In genomic region chr6:47741807-47742206, GRCh38 we compare ENCODE assay signal across 10 cellular contexts. TPM values are rescaled to one million over a fixed set of nuclear protein-coding genes. Genes with fewer than 3 reads are reported as not detected.
DNase-seq lines count a peak whose midpoint lies in the region; ATAC-seq and TF ChIP-seq lines count a peak whose summit lies in the region.
"Had no signal": no experiment of that assay in that cellular context is flagged by ENCODE, and none has a peak within 500 bp of the region (broad histone marks: within the 10 kb centered on the region; RNA-seq: fewer than 3 reads in every experiment).

No MANE protein-coding gene starts in this region.

- TF ChIP-seq POLR2A in Peyer's patch (IDR thresholded peaks at IDR 0.05) = no peak

- in situ Hi-C loops in astrocyte of the cerebellum (cut with HindIII; ENCODE audit: low sequenced_read_pairs) = no loop called here

- DNase-seq in astrocyte of the cerebellum (ENCODE audit: low read depth) = peak; percentile 64
- DNase-seq in mucosa of descending colon = peak in 1 of 3 donors; percentile 42
- DNase-seq in Peyer's patch = no peak
- DNase-seq in GM19238 (ENCODE audit: insufficient read length, low spot score) = no peak
- no peak for DNase-seq in NCI-H345 (lab: John Stamatoyannopoulos, UW)
- no peak for DNase-seq in epidermal melanocyte (ENCODE audit: insufficient read length, low spot score)
- DNase-seq: activated naive CD4-positive, alpha-beta T cell treated with anti-CD3 and anti-CD28 coated beads, Interleukin-2, amount 10 ng/mL, durations not matched to agents 7 days and 5 days; upper lobe of left lung had no signal

- H3K4me3 ChIP-seq in astrocyte of the cerebellum (ENCODE audit: low read depth, low read length) (no peak overlapping the region), mucosa of descending colon (no peak overlapping the region), Peyer's patch (no peak overlapping the region)
- H3K4me3 ChIP-seq: upper lobe of left lung had no signal

- TF ChIP-seq CTCF in astrocyte of the cerebellum (IDR thresholded peaks at IDR 0.05; ENCODE audit: low read depth, low read length, missing control alignments) = no peak
- no peak for TF ChIP-seq CTCF in mucosa of descending colon (IDR thresholded peaks at IDR 0.05)
- TF ChIP-seq CTCF in Peyer's patch (IDR thresholded peaks at IDR 0.05) = no peak

- no peak overlapping the region for H3K27ac ChIP-seq in Peyer's patch
- H3K27ac ChIP-seq: upper lobe of left lung had no signal

- intact Hi-C loops in mucosa of descending colon (cut with DNase I, micrococcal nuclease) = no loop called here

- H3K27me3 ChIP-seq in Peyer's patch = no peaks in the 10 kb centered on the region
- H3K27me3 ChIP-seq: upper lobe of left lung had no signal

- ATAC-seq in GM18499 (IDR thresholded peaks at IDR 0.05; ENCODE audit: insufficient read depth, unreplicated experiment) (peak; percentile 64), HG02642 (IDR thresholded peaks at IDR 0.05; ENCODE audit: poor library complexity, unreplicated experiment) (peak; percentile 63), mucosa of descending colon (peak; percentile 99)

- H3K36me3 ChIP-seq in mucosa of descending colon (ENCODE audit: low read depth) (no peaks in the 10 kb centered on the region), Peyer's patch (no peaks in the 10 kb centered on the region)
- H3K36me3 ChIP-seq: upper lobe of left lung had no signal

- H3K9me3 ChIP-seq in mucosa of descending colon (no peaks in the 10 kb centered on the region), Peyer's patch (no peaks in the 10 kb centered on the region)
- H3K9me3 ChIP-seq: upper lobe of left lung had no signal

- H3K4me1 ChIP-seq in mucosa of descending colon (ENCODE audit: low read depth) (peaks cover 6% of the 10 kb centered on the region), Peyer's patch (no peaks in the 10 kb centered on the region)
- H3K4me1 ChIP-seq: upper lobe of left lung had no signal

RNA-seq across cellular contexts. Expression of gene OPN5, which starts 40.0 kb away (rescaled TPM):
- total RNA-seq in mucosa of descending colon = not detected
- not detected for total RNA-seq in Peyer's patch
- total RNA-seq: upper lobe of left lung had no signal

RNA-seq across cellular contexts. Expression of gene ADGRF4, which starts 43.4 kb away (rescaled TPM):
- total RNA-seq in mucosa of descending colon = 1 to 10 TPM in 2 of 3 donors, under 1 TPM in 1; 0.79 to 3.9 (median 2.6) TPM
- under 1 TPM in 3 of 4 donors, not detected in 1; 0.18 to 0.80 (median 0.57) TPM for total RNA-seq in Peyer's patch
